20 cellular contexts compared by ENCODE assay signal in the genomic region with DNA sequence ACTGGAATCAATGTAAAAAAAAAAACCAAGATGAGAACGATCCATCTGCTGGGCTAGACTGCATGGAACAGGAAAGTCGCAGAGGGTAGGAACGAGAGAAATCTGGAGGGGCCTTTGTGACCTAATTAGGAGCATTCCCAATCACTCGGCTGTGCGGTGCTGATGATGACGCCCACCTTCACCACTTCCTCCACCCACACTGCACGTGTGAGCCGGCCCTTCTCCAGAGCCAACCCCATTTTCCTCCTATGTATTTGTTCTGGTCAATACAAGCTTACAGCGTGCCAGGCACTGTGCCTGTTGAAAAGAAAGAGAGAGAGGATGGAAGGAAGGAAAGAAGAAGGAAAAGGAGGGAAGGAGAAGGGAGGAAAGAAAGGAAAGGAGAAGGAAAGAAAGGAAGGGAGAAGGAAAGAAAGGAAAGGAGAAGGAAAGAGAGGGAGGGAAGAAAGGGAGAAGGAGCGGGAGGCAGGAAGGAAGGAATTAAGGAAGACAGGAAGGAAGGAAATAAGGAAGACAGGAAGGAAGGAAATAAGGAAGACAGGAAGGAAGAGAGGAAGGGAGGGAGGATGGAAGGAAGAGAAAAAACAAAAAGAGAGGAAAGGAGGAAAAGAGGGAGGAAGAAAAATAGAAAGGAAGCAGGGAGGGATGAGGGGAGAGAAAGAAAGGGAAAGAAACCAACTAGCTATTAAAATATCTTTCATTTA. TPM values are rescaled to one million over a fixed set of nuclear protein-coding genes. Genes with fewer than 3 reads are reported as not detected.
DNase-seq lines count a peak whose midpoint lies in the region; ATAC-seq, FAIRE-seq and TF ChIP-seq lines count a peak whose summit lies in the region.
"Had no signal": no experiment of that assay in that cellular context is flagged by ENCODE, and none has a peak within 500 bp of the region (broad histone marks: within the 10 kb centered on the region; RNA-seq: fewer than 3 reads in every experiment).

No MANE protein-coding gene starts in this region.

- H3K4me3 Mint-ChIP-seq in activated naive CD4-positive, alpha-beta T cell treated with anti-CD3 and anti-CD28 coated beads, Interleukin-2, amount 50 U/mL, for 24 hours = no peak overlapping the region
- H3K4me3 Mint-ChIP-seq: CD4-positive, alpha-beta T cell had no signal

- no peaks in the 10 kb centered on the region for H3K4me1 Mint-ChIP-seq in activated naive CD4-positive, alpha-beta T cell treated with anti-CD3 and anti-CD28 coated beads, Interleukin-2, amount 50 U/mL, for 24 hours

- no peaks in the 10 kb centered on the region for H3K9me3 Mint-ChIP-seq in activated naive CD4-positive, alpha-beta T cell treated with anti-CD3 and anti-CD28 coated beads, Interleukin-2, amount 50 U/mL, for 24 hours
- H3K9me3 Mint-ChIP-seq: CD4-positive, alpha-beta T cell; IgD-negative memory B cell had no signal

- H2AFZ ChIP-seq in Loucy (ENCODE audit: low read length) (peak overlapping the region; percentile 63; the same call in 1 of the 2 replicates), K562 (ENCODE audit: low read depth, low read length) (no peak overlapping the region), osteoblast (ENCODE audit: low read length) (no peak overlapping the region)
- H2AFZ ChIP-seq: GM23248 had no signal

- H3K27ac ChIP-seq in K562 (ENCODE audit: extremely low read depth, low read depth, low read length) (no peak overlapping the region), osteoblast (ENCODE audit: low read depth, low read length) (no peak overlapping the region)
- H3K27ac ChIP-seq: GM23248 had no signal

- H3K9me1 ChIP-seq in K562 (ENCODE audit: control insufficient read depth, insufficient read depth, low read length) = no peaks in the 10 kb centered on the region

- intact Hi-C loops in K562 (cut with micrococcal nuclease) = loop anchor here (5.0 to 10.0 kb wide), 3 partner anchors 378 to 1346 kb away; no protein-coding TSS in a partner anchor

- no peaks in the 10 kb centered on the region for H3K36me3 ChIP-seq in Loucy (ENCODE audit: insufficient read depth, low read length)
- no peaks in the 10 kb centered on the region for H3K36me3 ChIP-seq in K562 (ENCODE audit: control insufficient read depth, insufficient read depth, low read length)
- no peaks in the 10 kb centered on the region for H3K36me3 ChIP-seq in osteoblast (ENCODE audit: insufficient read depth, low read length)

- no TSS peak for BruUV-seq in K562 (replicated peaks; lab: Mats Ljungman, UMichigan)

- H3K4me1 ChIP-seq in Loucy (ENCODE audit: insufficient read depth, low read length, poor library complexity, severe bottlenecking) = peaks cover 20% of the 10 kb centered on the region
- peaks cover 0 to 2% of the 10 kb centered on the region in 2 experiments; a peak in 2 of 5 replicates for H3K4me1 ChIP-seq in K562 (replicated peaks in 1 of 2; ENCODE audit: control insufficient read depth in 2 of 2, insufficient read depth in 2 of 2, low read length in 2 of 2)
- peaks cover 6% of the 10 kb centered on the region for H3K4me1 ChIP-seq in osteoblast (ENCODE audit: insufficient read depth, low read length)

- H3K36me3 Mint-ChIP-seq in activated naive CD4-positive, alpha-beta T cell treated with anti-CD3 and anti-CD28 coated beads, Interleukin-2, amount 50 U/mL, for 24 hours = no peaks in the 10 kb centered on the region

- ATAC-seq in K562 (no peak), GM19455 (IDR thresholded peaks at IDR 0.05; ENCODE audit: unreplicated experiment) (no peak), HG02970 (IDR thresholded peaks at IDR 0.05; ENCODE audit: low FRiP score, unreplicated experiment) (no peak)
- ATAC-seq: HCT116 had no signal

- TF ChIP-seq EP300 in K562 (IDR thresholded peaks at IDR 0.05; ENCODE audit: low read length) = no peak

- H3F3A ChIP-seq in Loucy (ENCODE audit: low read depth) = peaks cover 3% of the 10 kb centered on the region; the same call in 1 of the 2 replicates

- H3K27me3 Mint-ChIP-seq in activated naive CD4-positive, alpha-beta T cell treated with anti-CD3 and anti-CD28 coated beads, Interleukin-2, amount 50 U/mL, for 24 hours = peaks cover 21% of the 10 kb centered on the region

- H3K79me2 ChIP-seq in Loucy (ENCODE audit: insufficient read depth, low read length) (no peaks in the 10 kb centered on the region), K562 (ENCODE audit: control insufficient read depth, insufficient read depth, low read length) (no peaks in the 10 kb centered on the region), osteoblast (ENCODE audit: insufficient read depth, low read length) (no peaks in the 10 kb centered on the region)

- peak overlapping the region; percentile 46 for H3K4me2 ChIP-seq in Loucy (ENCODE audit: low read depth, low read length, poor library complexity, severe bottlenecking)
- H3K4me2 ChIP-seq in K562 (ENCODE audit: insufficient read depth, low read length) = no peak overlapping the region
- no peak overlapping the region for H3K4me2 ChIP-seq in osteoblast (ENCODE audit: insufficient read depth, low read length)

- POLR2A ChIA-PET in K562 (lab: Yijun Ruan, JAX) = no interaction called here

- TF ChIP-seq POLR2A in K562 (conservative IDR thresholded peaks at IDR 0.05) = no peak

- in situ Hi-C loops in K562 (cut with MboI) = loop anchor here (5.0 to 25.0 kb wide), 2 partner anchors 136 to 1356 kb away; no protein-coding TSS in a partner anchor

- H3K27me3 ChIP-seq in Loucy (ENCODE audit: insufficient read depth, low read length, poor library complexity, severe bottlenecking) (no peaks in the 10 kb centered on the region), K562 (ENCODE audit: control insufficient read depth in 2 of 2, insufficient read depth in 2 of 2, low read length in 2 of 2) (peaks cover 3 to 28% of the 10 kb centered on the region in 2 experiments; a peak in 4 of 5 replicates), osteoblast (ENCODE audit: insufficient read depth, low read length) (no peaks in the 10 kb centered on the region)

- H3K9me3 ChIP-seq in Loucy (ENCODE audit: insufficient read depth, low read depth, low read length) = no peaks in the 10 kb centered on the region
- H3K9me3 ChIP-seq in K562 (replicated peaks; ENCODE audit: control insufficient read depth, insufficient read depth, low read depth, low read length) = no peaks in the 10 kb centered on the region
- H3K9me3 ChIP-seq in osteoblast (ENCODE audit: low read depth, low read length) = no peaks in the 10 kb centered on the region

- H3K4me3 ChIP-seq in Loucy (ENCODE audit: low read length, poor library complexity, severe bottlenecking) (peak overlapping the region; percentile 0), K562 (no peak overlapping the region), osteoblast (ENCODE audit: insufficient read depth, low read length) (no peak overlapping the region)
- H3K4me3 ChIP-seq: GM23248 had no signal

- CTCF ChIA-PET in K562 (lab: Yijun Ruan, JAX; ENCODE audit: low intra/inter-chr PET ratio) = interaction anchor here (0.6 to 3.2 kb wide), 2 partner anchors 137 to 378 kb away, joined by 3 to 27 read pairs; no protein-coding TSS in a partner anchor

- H3K9ac ChIP-seq in Loucy (ENCODE audit: low read depth, low read length, poor library complexity, severe bottlenecking) (no peak overlapping the region), K562 (ENCODE audit: insufficient read depth in 1 of 2, low read depth in 2 of 2, low read length in 2 of 2) (no peak overlapping the region)
- H3K9ac ChIP-seq: GM23248 had no signal

- H4K20me1 ChIP-seq in Loucy (ENCODE audit: insufficient read depth, low read length, poor library complexity, severe bottlenecking) (no peaks in the 10 kb centered on the region), K562 (replicated peaks; ENCODE audit: control insufficient read depth, insufficient read depth, low read length) (no peaks in the 10 kb centered on the region; the same call in 1 of the 2 replicates), osteoblast (ENCODE audit: insufficient read depth, low read length) (no peaks in the 10 kb centered on the region)

- TF ChIP-seq RAD21 in K562 (CRISPR knock-in tag; conservative IDR thresholded peaks at IDR 0.05 in 1 of 2, IDR thresholded peaks at IDR 0.05 in 1 of 2) = no peak

- no peak for FAIRE-seq in K562 (lab: Jason Lieb, UNC)
- FAIRE-seq: G401.6, H54 had no signal

- H3K9me2 ChIP-seq in Loucy (replicated peaks; ENCODE audit: low read depth, low read length) = no peaks in the 10 kb centered on the region

- 2% methylated on average over 9 of the region's 10 CpGs for WGBS in K562 (ENCODE audit: insufficient coverage, low coverage, missing lambda C conversion rate)

- DNase-seq in activated naive CD4-positive, alpha-beta T cell (lab: John Stamatoyannopoulos, UW) = no peak
- DNase-seq in K562 (ENCODE audit: extremely low read depth in 1 of 4, low spot score in 3 of 4) (no peak), osteoblast (ENCODE audit: insufficient read length, low spot score, missing footprints) (peak; percentile 44), mucosa of gallbladder (ENCODE audit: low spot score) (no peak)
- DNase-seq: ACHN; C1 segment of cervical spinal cord; Calu3; CD4-positive, alpha-beta T cell; EL; GM23248 had no signal

- H3K27ac Mint-ChIP-seq in activated naive CD4-positive, alpha-beta T cell treated with anti-CD3 and anti-CD28 coated beads, Interleukin-2, amount 50 U/mL, for 24 hours = peak overlapping the region; percentile 48
- H3K27ac Mint-ChIP-seq: CD4-positive, alpha-beta T cell; IgD-negative memory B cell had no signal

- TF ChIP-seq CTCF in Loucy (conservative IDR thresholded peaks at IDR 0.05; ENCODE audit: low read length) (no peak), K562 (IDR thresholded peaks at IDR 0.05 in 2 of 3, conservative IDR thresholded peaks at IDR 0.05 in 1 of 3; ENCODE audit: insufficient read depth in 2 of 3, low read depth in 1 of 3, low read length in 3 of 3) (no peak), osteoblast (IDR thresholded peaks at IDR 0.05; ENCODE audit: extremely low read depth, low read depth, low read length) (no peak)

RNA-seq across cellular contexts. Expression of a gene that starts 35.5 kb away (rescaled TPM):
- not detected in 2 replicates for total RNA-seq in K562 (2011; cell fraction: chromatin; rRNA removed; ENCODE audit: low replicate concordance)
- total RNA-seq in K562 (2011; cell fraction: nucleolus; rRNA removed) = not detected in 2 replicates
- total RNA-seq in K562 (2011; cell fraction: nucleoplasm; rRNA removed) = not detected in 2 replicates
- total RNA-seq in K562 (2014; rRNA removed) (not detected in 2 replicates), K562 (2014; rRNA removed; fragmentation: Illumina TruSeq; extraction: Trizol) (not detected in 2 replicates), K562 (2015; rRNA removed; fragmentation: Illumina TruSeq; extraction: Trizol) (not detected in 2 replicates), K562 (2021) (not detected in 2 replicates), osteoblast (not detected in 2 replicates), mucosa of gallbladder (not detected)
- polyA plus RNA-seq in K562 (2011; rRNA removed) (not detected in 2 replicates), K562 (2014; fragmentation: Illumina TruSeq; extraction: Trizol) (not detected in 2 replicates), K562 (2014; fragmentation: Nextera tagmentation; extraction: Ambion mirVana) (not detected), K562 (2014; rRNA removed) (not detected in 2 replicates)
- polyA plus RNA-seq in K562 (2011; cell fraction: cytosol; rRNA removed) = not detected in 2 replicates
- polyA plus RNA-seq in K562 (2011; cell fraction: nucleus; rRNA removed) = not detected in 2 replicates
- not detected in 2 replicates for polyA plus RNA-seq in K562 (2012)
- not detected in 2 replicates for polyA minus RNA-seq in K562 (2011; rRNA and poly(A)+ RNA removed)
- polyA minus RNA-seq in K562 (2011; cell fraction: cytosol; rRNA and poly(A)+ RNA removed) = not detected in 2 replicates
- polyA minus RNA-seq in K562 (2011; cell fraction: nucleus; rRNA and poly(A)+ RNA removed) = not detected in 2 replicates
- total RNA-seq: A172; Calu3; CD4-positive, alpha-beta T cell; GM23248; HT-29 had no signal
- polyA plus RNA-seq: GM23248, IgD-negative memory B cell had no signal
